1 cellular context compared by ENCODE assay signal in the genomic region with DNA sequence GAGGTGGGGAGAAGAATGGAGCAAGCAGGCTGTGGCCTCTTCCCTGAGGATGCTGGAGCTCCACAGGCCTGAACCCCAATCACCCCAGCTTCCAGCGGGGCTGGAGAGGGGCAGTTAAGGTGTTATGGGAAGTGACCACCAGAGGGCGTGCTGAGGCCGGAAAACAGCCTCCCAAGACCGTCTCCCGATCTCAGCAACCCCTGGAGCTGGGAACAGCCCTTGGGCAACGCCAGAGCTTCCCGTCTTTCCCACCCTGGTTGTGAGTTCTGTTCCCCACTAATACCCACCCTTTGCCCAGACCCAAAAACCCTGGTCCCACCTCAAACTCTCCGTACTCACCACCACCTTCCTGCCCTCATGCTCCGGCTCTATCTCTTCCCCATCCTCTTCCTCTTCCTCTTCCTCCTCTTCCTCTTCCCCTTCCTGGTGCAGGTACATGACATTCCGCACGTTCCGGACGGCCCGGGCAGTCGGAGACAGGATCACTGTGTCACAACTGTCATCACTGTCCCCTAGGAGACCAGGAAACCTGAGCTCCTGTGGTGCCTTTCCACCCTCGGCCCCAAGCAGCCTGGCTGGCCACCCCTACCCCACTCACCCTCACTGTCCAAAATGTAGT.
TF ChIP-seq lines count a peak whose summit lies in the region.

No MANE protein-coding gene starts in this region.

TF ChIP-seq in K562, 482 proteins besides CTCF, POLR2A, EP300 and RAD21 (continued from another document and continues in another):
- TF ChIP-seq, protein P1, sequence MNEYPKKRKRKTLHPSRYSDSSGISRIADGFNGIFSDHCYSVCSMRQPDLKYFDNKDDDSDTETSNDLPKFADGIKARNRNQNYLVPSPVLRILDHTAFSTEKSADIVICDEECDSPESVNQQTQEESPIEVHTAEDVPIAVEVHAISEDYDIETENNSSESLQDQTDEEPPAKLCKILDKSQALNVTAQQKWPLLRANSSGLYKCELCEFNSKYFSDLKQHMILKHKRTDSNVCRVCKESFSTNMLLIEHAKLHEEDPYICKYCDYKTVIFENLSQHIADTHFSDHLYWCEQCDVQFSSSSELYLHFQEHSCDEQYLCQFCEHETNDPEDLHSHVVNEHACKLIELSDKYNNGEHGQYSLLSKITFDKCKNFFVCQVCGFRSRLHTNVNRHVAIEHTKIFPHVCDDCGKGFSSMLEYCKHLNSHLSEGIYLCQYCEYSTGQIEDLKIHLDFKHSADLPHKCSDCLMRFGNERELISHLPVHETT (CRISPR knock-in tag; conservative IDR thresholded peaks at IDR 0.05 in 1 of 2, IDR thresholded peaks at IDR 0.05 in 1 of 2): no peak
- no peak for TF ChIP-seq IFI16 (CRISPR knock-in tag; IDR thresholded peaks at IDR 0.05)
- TF ChIP-seq, protein P2, sequence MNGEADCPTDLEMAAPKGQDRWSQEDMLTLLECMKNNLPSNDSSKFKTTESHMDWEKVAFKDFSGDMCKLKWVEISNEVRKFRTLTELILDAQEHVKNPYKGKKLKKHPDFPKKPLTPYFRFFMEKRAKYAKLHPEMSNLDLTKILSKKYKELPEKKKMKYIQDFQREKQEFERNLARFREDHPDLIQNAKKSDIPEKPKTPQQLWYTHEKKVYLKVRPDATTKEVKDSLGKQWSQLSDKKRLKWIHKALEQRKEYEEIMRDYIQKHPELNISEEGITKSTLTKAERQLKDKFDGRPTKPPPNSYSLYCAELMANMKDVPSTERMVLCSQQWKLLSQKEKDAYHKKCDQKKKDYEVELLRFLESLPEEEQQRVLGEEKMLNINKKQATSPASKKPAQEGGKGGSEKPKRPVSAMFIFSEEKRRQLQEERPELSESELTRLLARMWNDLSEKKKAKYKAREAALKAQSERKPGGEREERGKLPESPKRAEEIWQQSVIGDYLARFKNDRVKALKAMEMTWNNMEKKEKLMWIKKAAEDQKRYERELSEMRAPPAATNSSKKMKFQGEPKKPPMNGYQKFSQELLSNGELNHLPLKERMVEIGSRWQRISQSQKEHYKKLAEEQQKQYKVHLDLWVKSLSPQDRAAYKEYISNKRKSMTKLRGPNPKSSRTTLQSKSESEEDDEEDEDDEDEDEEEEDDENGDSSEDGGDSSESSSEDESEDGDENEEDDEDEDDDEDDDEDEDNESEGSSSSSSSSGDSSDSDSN (IDR thresholded peaks at IDR 0.05; ENCODE audit: borderline replicate concordance in 1 of 2, low read depth in 2 of 2, low read length in 2 of 2): no peak
- no peak for TF ChIP-seq SMARCB1 (IDR thresholded peaks at IDR 0.05; ENCODE audit: insufficient read length, low read depth)
- TF ChIP-seq JUND (IDR thresholded peaks at IDR 0.05; ENCODE audit: borderline replicate concordance, low read depth, low read length): 0 out of 2 replicates have a peak, but pooled peaks have one; percentile 47
- TF ChIP-seq JUND (tag; IDR thresholded peaks at IDR 0.05; ENCODE audit: borderline replicate concordance, low read depth, low read length): no peak
- TF ChIP-seq BHLHE40 (IDR thresholded peaks at IDR 0.05; ENCODE audit: low read length): no peak
- TF ChIP-seq TAF7 (tag; IDR thresholded peaks at IDR 0.05): no peak
- TF ChIP-seq, protein P3, sequence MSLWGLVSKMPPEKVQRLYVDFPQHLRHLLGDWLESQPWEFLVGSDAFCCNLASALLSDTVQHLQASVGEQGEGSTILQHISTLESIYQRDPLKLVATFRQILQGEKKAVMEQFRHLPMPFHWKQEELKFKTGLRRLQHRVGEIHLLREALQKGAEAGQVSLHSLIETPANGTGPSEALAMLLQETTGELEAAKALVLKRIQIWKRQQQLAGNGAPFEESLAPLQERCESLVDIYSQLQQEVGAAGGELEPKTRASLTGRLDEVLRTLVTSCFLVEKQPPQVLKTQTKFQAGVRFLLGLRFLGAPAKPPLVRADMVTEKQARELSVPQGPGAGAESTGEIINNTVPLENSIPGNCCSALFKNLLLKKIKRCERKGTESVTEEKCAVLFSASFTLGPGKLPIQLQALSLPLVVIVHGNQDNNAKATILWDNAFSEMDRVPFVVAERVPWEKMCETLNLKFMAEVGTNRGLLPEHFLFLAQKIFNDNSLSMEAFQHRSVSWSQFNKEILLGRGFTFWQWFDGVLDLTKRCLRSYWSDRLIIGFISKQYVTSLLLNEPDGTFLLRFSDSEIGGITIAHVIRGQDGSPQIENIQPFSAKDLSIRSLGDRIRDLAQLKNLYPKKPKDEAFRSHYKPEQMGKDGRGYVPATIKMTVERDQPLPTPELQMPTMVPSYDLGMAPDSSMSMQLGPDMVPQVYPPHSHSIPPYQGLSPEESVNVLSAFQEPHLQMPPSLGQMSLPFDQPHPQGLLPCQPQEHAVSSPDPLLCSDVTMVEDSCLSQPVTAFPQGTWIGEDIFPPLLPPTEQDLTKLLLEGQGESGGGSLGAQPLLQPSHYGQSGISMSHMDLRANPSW (CRISPR knock-in tag; IDR thresholded peaks at IDR 0.05): no peak
- TF ChIP-seq ZNF444 (CRISPR knock-in tag; IDR thresholded peaks at IDR 0.05): no peak
- no peak for TF ChIP-seq POLR2H (tag; IDR thresholded peaks at IDR 0.05; ENCODE audit: low read depth)
- TF ChIP-seq, protein P4, sequence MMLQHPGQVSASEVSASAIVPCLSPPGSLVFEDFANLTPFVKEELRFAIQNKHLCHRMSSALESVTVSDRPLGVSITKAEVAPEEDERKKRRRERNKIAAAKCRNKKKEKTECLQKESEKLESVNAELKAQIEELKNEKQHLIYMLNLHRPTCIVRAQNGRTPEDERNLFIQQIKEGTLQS (IDR thresholded peaks at IDR 0.05): no peak
- TF ChIP-seq, protein P4 (CRISPR knock-in tag; conservative IDR thresholded peaks at IDR 0.05): no peak
- no peak for TF ChIP-seq NR2F6 (CRISPR knock-in tag; IDR thresholded peaks at IDR 0.05)
- TF ChIP-seq, protein P5, sequence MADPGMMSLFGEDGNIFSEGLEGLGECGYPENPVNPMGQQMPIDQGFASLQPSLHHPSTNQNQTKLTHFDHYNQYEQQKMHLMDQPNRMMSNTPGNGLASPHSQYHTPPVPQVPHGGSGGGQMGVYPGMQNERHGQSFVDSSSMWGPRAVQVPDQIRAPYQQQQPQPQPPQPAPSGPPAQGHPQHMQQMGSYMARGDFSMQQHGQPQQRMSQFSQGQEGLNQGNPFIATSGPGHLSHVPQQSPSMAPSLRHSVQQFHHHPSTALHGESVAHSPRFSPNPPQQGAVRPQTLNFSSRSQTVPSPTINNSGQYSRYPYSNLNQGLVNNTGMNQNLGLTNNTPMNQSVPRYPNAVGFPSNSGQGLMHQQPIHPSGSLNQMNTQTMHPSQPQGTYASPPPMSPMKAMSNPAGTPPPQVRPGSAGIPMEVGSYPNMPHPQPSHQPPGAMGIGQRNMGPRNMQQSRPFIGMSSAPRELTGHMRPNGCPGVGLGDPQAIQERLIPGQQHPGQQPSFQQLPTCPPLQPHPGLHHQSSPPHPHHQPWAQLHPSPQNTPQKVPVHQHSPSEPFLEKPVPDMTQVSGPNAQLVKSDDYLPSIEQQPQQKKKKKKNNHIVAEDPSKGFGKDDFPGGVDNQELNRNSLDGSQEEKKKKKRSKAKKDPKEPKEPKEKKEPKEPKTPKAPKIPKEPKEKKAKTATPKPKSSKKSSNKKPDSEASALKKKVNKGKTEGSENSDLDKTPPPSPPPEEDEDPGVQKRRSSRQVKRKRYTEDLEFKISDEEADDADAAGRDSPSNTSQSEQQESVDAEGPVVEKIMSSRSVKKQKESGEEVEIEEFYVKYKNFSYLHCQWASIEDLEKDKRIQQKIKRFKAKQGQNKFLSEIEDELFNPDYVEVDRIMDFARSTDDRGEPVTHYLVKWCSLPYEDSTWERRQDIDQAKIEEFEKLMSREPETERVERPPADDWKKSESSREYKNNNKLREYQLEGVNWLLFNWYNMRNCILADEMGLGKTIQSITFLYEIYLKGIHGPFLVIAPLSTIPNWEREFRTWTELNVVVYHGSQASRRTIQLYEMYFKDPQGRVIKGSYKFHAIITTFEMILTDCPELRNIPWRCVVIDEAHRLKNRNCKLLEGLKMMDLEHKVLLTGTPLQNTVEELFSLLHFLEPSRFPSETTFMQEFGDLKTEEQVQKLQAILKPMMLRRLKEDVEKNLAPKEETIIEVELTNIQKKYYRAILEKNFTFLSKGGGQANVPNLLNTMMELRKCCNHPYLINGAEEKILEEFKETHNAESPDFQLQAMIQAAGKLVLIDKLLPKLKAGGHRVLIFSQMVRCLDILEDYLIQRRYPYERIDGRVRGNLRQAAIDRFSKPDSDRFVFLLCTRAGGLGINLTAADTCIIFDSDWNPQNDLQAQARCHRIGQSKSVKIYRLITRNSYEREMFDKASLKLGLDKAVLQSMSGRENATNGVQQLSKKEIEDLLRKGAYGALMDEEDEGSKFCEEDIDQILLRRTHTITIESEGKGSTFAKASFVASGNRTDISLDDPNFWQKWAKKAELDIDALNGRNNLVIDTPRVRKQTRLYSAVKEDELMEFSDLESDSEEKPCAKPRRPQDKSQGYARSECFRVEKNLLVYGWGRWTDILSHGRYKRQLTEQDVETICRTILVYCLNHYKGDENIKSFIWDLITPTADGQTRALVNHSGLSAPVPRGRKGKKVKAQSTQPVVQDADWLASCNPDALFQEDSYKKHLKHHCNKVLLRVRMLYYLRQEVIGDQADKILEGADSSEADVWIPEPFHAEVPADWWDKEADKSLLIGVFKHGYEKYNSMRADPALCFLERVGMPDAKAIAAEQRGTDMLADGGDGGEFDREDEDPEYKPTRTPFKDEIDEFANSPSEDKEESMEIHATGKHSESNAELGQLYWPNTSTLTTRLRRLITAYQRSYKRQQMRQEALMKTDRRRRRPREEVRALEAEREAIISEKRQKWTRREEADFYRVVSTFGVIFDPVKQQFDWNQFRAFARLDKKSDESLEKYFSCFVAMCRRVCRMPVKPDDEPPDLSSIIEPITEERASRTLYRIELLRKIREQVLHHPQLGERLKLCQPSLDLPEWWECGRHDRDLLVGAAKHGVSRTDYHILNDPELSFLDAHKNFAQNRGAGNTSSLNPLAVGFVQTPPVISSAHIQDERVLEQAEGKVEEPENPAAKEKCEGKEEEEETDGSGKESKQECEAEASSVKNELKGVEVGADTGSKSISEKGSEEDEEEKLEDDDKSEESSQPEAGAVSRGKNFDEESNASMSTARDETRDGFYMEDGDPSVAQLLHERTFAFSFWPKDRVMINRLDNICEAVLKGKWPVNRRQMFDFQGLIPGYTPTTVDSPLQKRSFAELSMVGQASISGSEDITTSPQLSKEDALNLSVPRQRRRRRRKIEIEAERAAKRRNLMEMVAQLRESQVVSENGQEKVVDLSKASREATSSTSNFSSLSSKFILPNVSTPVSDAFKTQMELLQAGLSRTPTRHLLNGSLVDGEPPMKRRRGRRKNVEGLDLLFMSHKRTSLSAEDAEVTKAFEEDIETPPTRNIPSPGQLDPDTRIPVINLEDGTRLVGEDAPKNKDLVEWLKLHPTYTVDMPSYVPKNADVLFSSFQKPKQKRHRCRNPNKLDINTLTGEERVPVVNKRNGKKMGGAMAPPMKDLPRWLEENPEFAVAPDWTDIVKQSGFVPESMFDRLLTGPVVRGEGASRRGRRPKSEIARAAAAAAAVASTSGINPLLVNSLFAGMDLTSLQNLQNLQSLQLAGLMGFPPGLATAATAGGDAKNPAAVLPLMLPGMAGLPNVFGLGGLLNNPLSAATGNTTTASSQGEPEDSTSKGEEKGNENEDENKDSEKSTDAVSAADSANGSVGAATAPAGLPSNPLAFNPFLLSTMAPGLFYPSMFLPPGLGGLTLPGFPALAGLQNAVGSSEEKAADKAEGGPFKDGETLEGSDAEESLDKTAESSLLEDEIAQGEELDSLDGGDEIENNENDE (IDR thresholded peaks at IDR 0.05; ENCODE audit: low read depth, low read length): no peak
- no peak for TF ChIP-seq KLF10 (CRISPR knock-in tag; IDR thresholded peaks at IDR 0.05)
- TF ChIP-seq ZNF436 (CRISPR knock-in tag; IDR thresholded peaks at IDR 0.05): no peak
- TF ChIP-seq ELF1 (tag; IDR thresholded peaks at IDR 0.05): 0 out of 2 replicates have a peak, but pooled peaks have one; percentile 24
- TF ChIP-seq PURB (CRISPR knock-in tag; IDR thresholded peaks at IDR 0.05; ENCODE audit: low read depth): no peak
- no peak for TF ChIP-seq ZNF584 (CRISPR knock-in tag; IDR thresholded peaks at IDR 0.05; ENCODE audit: low read depth)
- TF ChIP-seq TARDBP (IDR thresholded peaks at IDR 0.05): no peak
- no peak for TF ChIP-seq TAF15 (IDR thresholded peaks at IDR 0.05; ENCODE audit: low read depth, low read length)
- TF ChIP-seq, protein P6, sequence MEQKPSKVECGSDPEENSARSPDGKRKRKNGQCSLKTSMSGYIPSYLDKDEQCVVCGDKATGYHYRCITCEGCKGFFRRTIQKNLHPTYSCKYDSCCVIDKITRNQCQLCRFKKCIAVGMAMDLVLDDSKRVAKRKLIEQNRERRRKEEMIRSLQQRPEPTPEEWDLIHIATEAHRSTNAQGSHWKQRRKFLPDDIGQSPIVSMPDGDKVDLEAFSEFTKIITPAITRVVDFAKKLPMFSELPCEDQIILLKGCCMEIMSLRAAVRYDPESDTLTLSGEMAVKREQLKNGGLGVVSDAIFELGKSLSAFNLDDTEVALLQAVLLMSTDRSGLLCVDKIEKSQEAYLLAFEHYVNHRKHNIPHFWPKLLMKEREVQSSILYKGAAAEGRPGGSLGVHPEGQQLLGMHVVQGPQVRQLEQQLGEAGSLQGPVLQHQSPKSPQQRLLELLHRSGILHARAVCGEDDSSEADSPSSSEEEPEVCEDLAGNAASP (IDR thresholded peaks at IDR 0.05): no peak
- TF ChIP-seq, protein P7, sequence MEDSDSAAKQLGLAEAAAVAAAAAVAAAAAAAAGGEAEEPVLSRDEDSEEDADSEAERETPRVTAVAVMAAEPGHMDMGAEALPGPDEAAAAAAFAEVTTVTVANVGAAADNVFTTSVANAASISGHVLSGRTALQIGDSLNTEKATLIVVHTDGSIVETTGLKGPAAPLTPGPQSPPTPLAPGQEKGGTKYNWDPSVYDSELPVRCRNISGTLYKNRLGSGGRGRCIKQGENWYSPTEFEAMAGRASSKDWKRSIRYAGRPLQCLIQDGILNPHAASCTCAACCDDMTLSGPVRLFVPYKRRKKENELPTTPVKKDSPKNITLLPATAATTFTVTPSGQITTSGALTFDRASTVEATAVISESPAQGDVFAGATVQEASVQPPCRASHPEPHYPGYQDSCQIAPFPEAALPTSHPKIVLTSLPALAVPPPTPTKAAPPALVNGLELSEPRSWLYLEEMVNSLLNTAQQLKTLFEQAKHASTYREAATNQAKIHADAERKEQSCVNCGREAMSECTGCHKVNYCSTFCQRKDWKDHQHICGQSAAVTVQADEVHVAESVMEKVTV (CRISPR knock-in tag; IDR thresholded peaks at IDR 0.05): peak; percentile 81
- TF ChIP-seq, protein P8, sequence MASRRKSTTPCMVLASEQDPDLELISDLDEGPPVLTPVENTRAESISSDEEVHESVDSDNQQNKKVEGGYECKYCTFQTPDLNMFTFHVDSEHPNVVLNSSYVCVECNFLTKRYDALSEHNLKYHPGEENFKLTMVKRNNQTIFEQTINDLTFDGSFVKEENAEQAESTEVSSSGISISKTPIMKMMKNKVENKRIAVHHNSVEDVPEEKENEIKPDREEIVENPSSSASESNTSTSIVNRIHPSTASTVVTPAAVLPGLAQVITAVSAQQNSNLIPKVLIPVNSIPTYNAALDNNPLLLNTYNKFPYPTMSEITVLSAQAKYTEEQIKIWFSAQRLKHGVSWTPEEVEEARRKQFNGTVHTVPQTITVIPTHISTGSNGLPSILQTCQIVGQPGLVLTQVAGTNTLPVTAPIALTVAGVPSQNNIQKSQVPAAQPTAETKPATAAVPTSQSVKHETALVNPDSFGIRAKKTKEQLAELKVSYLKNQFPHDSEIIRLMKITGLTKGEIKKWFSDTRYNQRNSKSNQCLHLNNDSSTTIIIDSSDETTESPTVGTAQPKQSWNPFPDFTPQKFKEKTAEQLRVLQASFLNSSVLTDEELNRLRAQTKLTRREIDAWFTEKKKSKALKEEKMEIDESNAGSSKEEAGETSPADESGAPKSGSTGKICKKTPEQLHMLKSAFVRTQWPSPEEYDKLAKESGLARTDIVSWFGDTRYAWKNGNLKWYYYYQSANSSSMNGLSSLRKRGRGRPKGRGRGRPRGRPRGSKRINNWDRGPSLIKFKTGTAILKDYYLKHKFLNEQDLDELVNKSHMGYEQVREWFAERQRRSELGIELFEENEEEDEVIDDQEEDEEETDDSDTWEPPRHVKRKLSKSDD (conservative IDR thresholded peaks at IDR 0.05; ENCODE audit: low read length): no peak
- no peak for TF ChIP-seq TEAD2 (tag; IDR thresholded peaks at IDR 0.05)
